ENCODE assay signal across 18 cellular contexts in genomic region chr12:131939007-131939406, GRCh38. TPM values are rescaled to one million over a fixed set of nuclear protein-coding genes. Genes with fewer than 3 reads are reported as not detected.
DNase-seq lines count a peak whose midpoint lies in the region; ATAC-seq and TF ChIP-seq lines count a peak whose summit lies in the region.
"Had no signal": no experiment of that assay in that cellular context is flagged by ENCODE, and none has a peak within 500 bp of the region (broad histone marks: within the 10 kb centered on the region; RNA-seq: fewer than 3 reads in every experiment).

No MANE protein-coding gene starts in this region.

- TF ChIP-seq CTCF in mucosa of descending colon (IDR thresholded peaks at IDR 0.05) (no peak), suprapubic skin (IDR thresholded peaks at IDR 0.05) (no peak)

- no peaks in the 10 kb centered on the region for H3K36me3 ChIP-seq in mucosa of descending colon (ENCODE audit: low read depth)
- peaks cover 59% of the 10 kb centered on the region for H3K36me3 ChIP-seq in suprapubic skin

- H3K27ac ChIP-seq in caudate nucleus (ENCODE audit: low read depth, low read length) (peak overlapping the region; percentile 26), suprapubic skin (no peak overlapping the region)
- H3K27ac ChIP-seq: HL-60, PC-9 had no signal

- TF ChIP-seq POLR2A in suprapubic skin (IDR thresholded peaks at IDR 0.05), result no peak

- ATAC-seq in mucosa of descending colon (peak; percentile 95), HG02763 (IDR thresholded peaks at IDR 0.05; ENCODE audit: unreplicated experiment) (no peak)
- ATAC-seq: HCT116 had no signal

- H3K4me3 ChIP-seq in mucosa of descending colon (no peak overlapping the region), suprapubic skin (no peak overlapping the region)
- H3K4me3 ChIP-seq: PC-9 had no signal

- no peaks in the 10 kb centered on the region for H3K27me3 ChIP-seq in suprapubic skin

- peak; percentile 52 for DNase-seq in NCI-H187 treated with DMSO at 0.1 percent for 48 hours (lab: John Stamatoyannopoulos, UW)
- DNase-seq in caudate nucleus (lab: John Stamatoyannopoulos, UW), result no peak
- DNase-seq in mucosa of descending colon, result peak; percentile 76 to 83 (median 80)
- peak; percentile 33 to 72 for DNase-seq in suprapubic skin (ENCODE audit: low spot score in 2 of 2)
- DNase-seq in kidney tubule cell (ENCODE audit: low spot score), result no peak
- DNase-seq in UCSD-AML1 (lab: John Stamatoyannopoulos, UW; ENCODE audit: unreplicated experiment), result no peak
- DNase-seq in GM19238 (ENCODE audit: insufficient read length, low spot score), result no peak
- DNase-seq: Caco-2, DMS53, NCI-H1105 treated with DMSO at 0.1 percent for 48 hours, NCI-H1930, NCI-H2171, NCI-H446 treated with DMSO at 0.1 percent for 48 hours, NCI-H82, PC-9 had no signal

- H3K4me1 ChIP-seq in mucosa of descending colon (ENCODE audit: low read depth) (peaks cover 9% of the 10 kb centered on the region), suprapubic skin (peaks cover 5% of the 10 kb centered on the region)
- H3K4me1 ChIP-seq: Caco-2 had no signal

- no peak for TF ChIP-seq EP300 in suprapubic skin (IDR thresholded peaks at IDR 0.05)

- 94% methylated on average over 16 of the region's 16 CpGs for WGBS in suprapubic skin

- H3K9me3 ChIP-seq in mucosa of descending colon (no peaks in the 10 kb centered on the region), suprapubic skin (no peaks in the 10 kb centered on the region)
- H3K9me3 ChIP-seq: Caco-2 had no signal

- intact Hi-C loops in mucosa of descending colon (cut with DNase I, micrococcal nuclease), result no loop called here

RNA-seq across cellular contexts. Expression of gene PUS1, which starts 9.9 kb away (rescaled TPM):
- total RNA-seq in mucosa of descending colon (10 to 100 TPM; 21.0 to 28.3 (median 22.9) TPM), suprapubic skin (10 to 100 TPM; 16.3 to 24.4 (median 21.8) TPM)

RNA-seq across cellular contexts. Expression of gene EP400, which starts 10.7 kb away (rescaled TPM):
- total RNA-seq in mucosa of descending colon (10 to 100 TPM; 34.9 to 47.8 (median 40.7) TPM), suprapubic skin (10 to 100 TPM; 32.0 to 81.3 (median 40.1) TPM)

RNA-seq across cellular contexts. Expression of gene ULK1, which starts 44.6 kb away (rescaled TPM):
- total RNA-seq in mucosa of descending colon (10 to 100 TPM; 20.0 to 60.4 (median 28.3) TPM), suprapubic skin (100 to 1,000 TPM in 1 of 4 donors, 10 to 100 TPM in 3; 37.0 to 102 (median 65.7) TPM)

Comparison
In these comparisons a context has a peak if more than half of its experiments do, and no peak if none do; other contexts are left out.
1. DNase-seq: peak in NCI-H187 treated with DMSO at 0.1 percent for 48 hours (single experiment), mucosa of descending colon (3 of 3) and suprapubic skin (2 of 2); none in caudate nucleus (0 of 61), kidney tubule cell (single experiment), UCSD-AML1 (single experiment) and GM19238 (single experiment).